ENCODE assay signal across 8 cellular contexts in genomic region chr14:35046048-35046750, GRCh38.
DNase-seq lines count a peak whose midpoint lies in the region; ATAC-seq and TF ChIP-seq lines count a peak whose summit lies in the region.

Gene FAM177A1, plus strand, starts transcription at chr14:35046272. Its CDS starts 192 bp downstream, at chr14:35046464.

- DNase-seq in NCI-H748 (lab: John Stamatoyannopoulos, UW; ENCODE audit: unreplicated experiment): peak; percentile 97
- peak; percentile 99 for DNase-seq in activated CD4-positive, alpha-beta T cell treated with anti-CD3 and anti-CD28 coated beads, Interleukin-2, amount 50 U/mL, for 1 hour
- peak; percentile 87 for DNase-seq in cortex of kidney (lab: John Stamatoyannopoulos, UW)
- DNase-seq in left kidney (ENCODE audit: low read depth, low spot score): peak; percentile 99
- peak; percentile 99 for DNase-seq in stimulated activated CD4-positive, alpha-beta T cell treated with anti-CD3 and anti-CD28 coated beads, Interleukin-1b, Interleukin-23, amount 100 ng/mL, for 48 hours

- peak within 1 kb of the TSS; percentile 94 for H3K27ac ChIP-seq in C4-2B

- TF ChIP-seq CTCF in C4-2B (conservative IDR thresholded peaks at IDR 0.05): no peak; the same call in 1 of the 2 replicates

- ATAC-seq in GM19395 (IDR thresholded peaks at IDR 0.05; ENCODE audit: unreplicated experiment) (peak; percentile 91), HG03558 (IDR thresholded peaks at IDR 0.05; ENCODE audit: extremely low read depth, unreplicated experiment) (peak; percentile 81)

Comparison
In these comparisons a context has a peak if more than half of its experiments do, and no peak if none do; other contexts are left out.
1. Peak in every context shown above with its lines: DNase-seq, ATAC-seq and H3K27ac ChIP-seq.